Comparison of ENCODE assay signal across 8 cellular contexts in genomic region chr13:24541476-24542352, GRCh38. TPM values are rescaled to one million over a fixed set of nuclear protein-coding genes. Genes with fewer than 3 reads are reported as not detected.
DNase-seq lines count a peak whose midpoint lies in the region; ATAC-seq and TF ChIP-seq lines count a peak whose summit lies in the region.
"Not testable (repeated sequence)": the region's sequence is repeated elsewhere in the genome, so short reads cannot be mapped to it uniquely, and the experiment has no call there.

No MANE protein-coding gene starts in this region.

- peaks cover 40% of the 10 kb centered on the region for H3K27me3 Mint-ChIP-seq in H9 (ENCODE audit: low read depth)
- H3K27me3 Mint-ChIP-seq in naive thymus-derived CD4-positive, alpha-beta T cell = peaks cover 45 to 68% (median 54%) of the 10 kb centered on the region in 5 donors
- peaks cover 53 to 76% of the 10 kb centered on the region in 2 donors for H3K27me3 Mint-ChIP-seq in stimulated activated naive B cell treated with anti-CD40 and anti-IgM and Interleukin-4, amounts not matched to agents 10 μg/mL and 1 μg/mL and 100 μg/mL, for 72 hours

- H3K4ac ChIP-seq in H9 (ENCODE audit: low read depth, low read length) = not testable (repeated sequence)

- H2AK5ac ChIP-seq in H9 (ENCODE audit: insufficient read length, low read length) = not testable (repeated sequence)

- H3K36me3 Mint-ChIP-seq in H9 (ENCODE audit: insufficient read depth in 1 of 3, low read depth in 3 of 3); naive thymus-derived CD4-positive, alpha-beta T cell; stimulated activated naive B cell treated with anti-CD40 and anti-IgM and Interleukin-4, amounts not matched to agents 10 μg/mL and 1 μg/mL and 100 μg/mL, for 72 hours: not testable (repeated sequence)

- peaks cover 5 to 12% of the 10 kb centered on the region in 2 experiments for H3K9me3 Mint-ChIP-seq in H9
- H3K9me3 Mint-ChIP-seq in naive thymus-derived CD4-positive, alpha-beta T cell; stimulated activated naive B cell treated with anti-CD40 and anti-IgM and Interleukin-4, amounts not matched to agents 10 μg/mL and 1 μg/mL and 100 μg/mL, for 72 hours: not testable (repeated sequence)

- TF ChIP-seq CTCF in H9 (conservative IDR thresholded peaks at IDR 0.05); colonic mucosa (IDR thresholded peaks at IDR 0.05); right atrium auricular region (IDR thresholded peaks at IDR 0.05): not testable (repeated sequence)

- DNase-seq in COLO668 (lab: John Stamatoyannopoulos, UW; ENCODE audit: unreplicated experiment) (peak; percentile 64), H9 (peak; percentile 59), NCI-H2227 (lab: John Stamatoyannopoulos, UW; ENCODE audit: unreplicated experiment) (peak; percentile 20)
- DNase-seq in activated CD4-positive, alpha-beta T cell treated with anti-CD3 and anti-CD28 coated beads, Interleukin-2, amount 50 U/mL, for 48 hours = peak; percentile 16 to 21
- not testable (repeated sequence) for DNase-seq in colonic mucosa; right atrium auricular region (ENCODE audit: low spot score); stimulated activated naive B cell treated with anti-CD40 and anti-IgM and Interleukin-4, amounts not matched to agents 10 μg/mL and 1 μg/mL and 100 μg/mL, for 72 hours
- DNase-seq in naive thymus-derived CD4-positive, alpha-beta T cell = peak in 4 of 9 donors; percentile 8 to 16 (median 10)

- H3K4me1 Mint-ChIP-seq in H9 = not testable (repeated sequence)
- H3K4me1 Mint-ChIP-seq in naive thymus-derived CD4-positive, alpha-beta T cell = peaks cover 0 to 15% (median 11%) of the 10 kb centered on the region in 7 donors
- H3K4me1 Mint-ChIP-seq in stimulated activated naive B cell treated with anti-CD40 and anti-IgM and Interleukin-4, amounts not matched to agents 10 μg/mL and 1 μg/mL and 100 μg/mL, for 72 hours = peaks cover 9 to 16% of the 10 kb centered on the region in 2 donors

- not testable (repeated sequence) for H3K79me1 ChIP-seq in H9 (ENCODE audit: insufficient read depth, low read depth, low read length, poor library complexity, severe bottlenecking)

- not testable (repeated sequence) for H3K27ac Mint-ChIP-seq in H9; naive thymus-derived CD4-positive, alpha-beta T cell
- peak overlapping the region; percentile 85 for H3K27ac Mint-ChIP-seq in stimulated activated naive B cell treated with anti-CD40 and anti-IgM and Interleukin-4, amounts not matched to agents 10 μg/mL and 1 μg/mL and 100 μg/mL, for 72 hours

- H3K4me3 ChIP-seq in colonic mucosa (peak overlapping the region; percentile 33), right atrium auricular region (peak overlapping the region; percentile 26 to 48)
- peak overlapping the region; percentile 35 for H3K4me3 ChIP-seq in naive thymus-derived CD4-positive, alpha-beta T cell (ENCODE audit: low read length)

- not testable (repeated sequence) for H2BK12ac ChIP-seq in H9 (ENCODE audit: insufficient read length, low read depth, low read length)

- peak overlapping the region; percentile 71 to 86 for H3K4me3 Mint-ChIP-seq in H9
- peak overlapping the region; percentile 81 to 94 (median 86) for H3K4me3 Mint-ChIP-seq in naive thymus-derived CD4-positive, alpha-beta T cell
- peak overlapping the region; percentile 84 to 86 for H3K4me3 Mint-ChIP-seq in stimulated activated naive B cell treated with anti-CD40 and anti-IgM and Interleukin-4, amounts not matched to agents 10 μg/mL and 1 μg/mL and 100 μg/mL, for 72 hours

- H3K18ac ChIP-seq in H9 (ENCODE audit: insufficient read length, low read depth, low read length) = not testable (repeated sequence)

- H4K5ac ChIP-seq in H9 (ENCODE audit: insufficient read length, low read depth, low read length) = not testable (repeated sequence)

- not testable (repeated sequence) for H3K23ac ChIP-seq in H9 (ENCODE audit: insufficient read length, low read depth, low read length)

- H4K8ac ChIP-seq in H9 (replicated peaks; ENCODE audit: insufficient read length, low read depth, low read length) = not testable (repeated sequence)

- H2BK20ac ChIP-seq in H9 (ENCODE audit: low read depth, low read length, poor library complexity, severe bottlenecking) = not testable (repeated sequence)

- not testable (repeated sequence) for H2BK120ac ChIP-seq in H9 (ENCODE audit: low read depth, low read length, poor library complexity, severe bottlenecking)

- peak; percentile 67 for ATAC-seq in naive thymus-derived CD4-positive, alpha-beta T cell
- ATAC-seq in stimulated activated naive B cell treated with anti-CD40 and anti-IgM and Interleukin-4, amounts not matched to agents 10 μg/mL and 1 μg/mL and 100 μg/mL, for 72 hours (replicated peaks) = peak; percentile 62 to 66

- H2AFZ ChIP-seq in H9 (ENCODE audit: low read length) = not testable (repeated sequence)

- H3K23me2 ChIP-seq in H9 (ENCODE audit: insufficient read length, low read depth, low read length, poor library complexity, severe bottlenecking) = peaks cover 10% of the 10 kb centered on the region

- not testable (repeated sequence) for H3T11ph ChIP-seq in H9 (ENCODE audit: low read length)

- WGBS in H9 (ENCODE audit: extremely low coverage, insufficient read length, low lambda C conversion rate) = no CpG with 5 or more reads among the region's 73 CpGs

- H4K20me1 ChIP-seq in H9 (ENCODE audit: control insufficient read depth, insufficient read depth, insufficient read length) = not testable (repeated sequence)

- POLR2A ChIA-PET in naive thymus-derived CD4-positive, alpha-beta T cell (lab: Charles Lee) = not testable (repeated sequence)

- not testable (repeated sequence) for H3K56ac ChIP-seq in H9 (ENCODE audit: insufficient read length, low read depth, low read length)

- not testable (repeated sequence) for H3K36me3 ChIP-seq in colonic mucosa; right atrium auricular region; naive thymus-derived CD4-positive, alpha-beta T cell (ENCODE audit: control insufficient read depth in 2 of 3, insufficient read depth in 3 of 3, low read length in 3 of 3)

- H2BK5ac ChIP-seq in H9 (ENCODE audit: insufficient read length, low read length) = not testable (repeated sequence)

- not testable (repeated sequence) for H3K4me1 ChIP-seq in H9 (ENCODE audit: insufficient read depth, low read length); colonic mucosa; naive thymus-derived CD4-positive, alpha-beta T cell (ENCODE audit: control insufficient read depth in 2 of 2, insufficient read depth in 2 of 2, low read length in 2 of 2)
- peaks cover 0 to 13% of the 10 kb centered on the region in 2 donors for H3K4me1 ChIP-seq in right atrium auricular region

- H3K27me3 ChIP-seq in H9 (ENCODE audit: insufficient read depth, low read length); right atrium auricular region; naive thymus-derived CD4-positive, alpha-beta T cell (ENCODE audit: control insufficient read depth in 2 of 2, insufficient read depth in 2 of 2, low read length in 2 of 2): not testable (repeated sequence)
- H3K27me3 ChIP-seq in colonic mucosa = peaks cover 24% of the 10 kb centered on the region

- CTCF ChIA-PET in naive thymus-derived CD4-positive, alpha-beta T cell (lab: Charles Lee) = not testable (repeated sequence)

- H2BK15ac ChIP-seq in H9 (ENCODE audit: low read depth, low read length) = not testable (repeated sequence)

- not testable (repeated sequence) for H3K27ac ChIP-seq in H9 (ENCODE audit: insufficient read length, low read depth, low read length); colonic mucosa; right atrium auricular region; naive thymus-derived CD4-positive, alpha-beta T cell (ENCODE audit: low read depth, low read length)

- not testable (repeated sequence) for H4K91ac ChIP-seq in H9 (ENCODE audit: insufficient read length, low read depth, low read length)

- not testable (repeated sequence) for H3K9me3 ChIP-seq in H9 (ENCODE audit: control insufficient read depth, low read depth, low read length); colonic mucosa; right atrium auricular region; naive thymus-derived CD4-positive, alpha-beta T cell (ENCODE audit: control insufficient read depth in 2 of 3, low read length in 3 of 3)

- H3K9ac ChIP-seq in H9 (ENCODE audit: extremely low read depth, insufficient read length, low read length); colonic mucosa (ENCODE audit: low read depth in 2 of 2, low read length in 2 of 2): not testable (repeated sequence)

- peak overlapping the region; percentile 44 for H3K4me2 ChIP-seq in H9 (ENCODE audit: insufficient read depth, insufficient read length, low read length)

- not testable (repeated sequence) for H3K79me2 ChIP-seq in H9 (ENCODE audit: insufficient read depth, low read length)

- peak overlapping the region; percentile 76; the same call in 1 of the 2 replicates for H3K14ac ChIP-seq in H9 (ENCODE audit: insufficient read depth, low read length)

- intact Hi-C loops in colonic mucosa (cut with DNase I); naive thymus-derived CD4-positive, alpha-beta T cell (cut with micrococcal nuclease): not testable (repeated sequence)

RNA-seq across cellular contexts. Expression of gene PARP4, which starts 29.1 kb away (rescaled TPM):
- 25.9 and 26.2 TPM in 2 replicates for total RNA-seq in H9 (2021)
- 100 to 1,000 TPM in 1 of 2 donors, 10 to 100 TPM in 1; 89.3 to 137 TPM for total RNA-seq in colonic mucosa
- total RNA-seq in right atrium auricular region = 10 to 100 TPM; 21.2 to 22.1 TPM
- total RNA-seq in naive thymus-derived CD4-positive, alpha-beta T cell = 10 to 100 TPM; 33.4 to 71.1 (median 65.4) TPM
- 10 to 100 TPM; 31.3 to 48.6 TPM for polyA plus RNA-seq in naive thymus-derived CD4-positive, alpha-beta T cell
